ENCODE assay signal across 2 cellular contexts in the genomic region with DNA sequence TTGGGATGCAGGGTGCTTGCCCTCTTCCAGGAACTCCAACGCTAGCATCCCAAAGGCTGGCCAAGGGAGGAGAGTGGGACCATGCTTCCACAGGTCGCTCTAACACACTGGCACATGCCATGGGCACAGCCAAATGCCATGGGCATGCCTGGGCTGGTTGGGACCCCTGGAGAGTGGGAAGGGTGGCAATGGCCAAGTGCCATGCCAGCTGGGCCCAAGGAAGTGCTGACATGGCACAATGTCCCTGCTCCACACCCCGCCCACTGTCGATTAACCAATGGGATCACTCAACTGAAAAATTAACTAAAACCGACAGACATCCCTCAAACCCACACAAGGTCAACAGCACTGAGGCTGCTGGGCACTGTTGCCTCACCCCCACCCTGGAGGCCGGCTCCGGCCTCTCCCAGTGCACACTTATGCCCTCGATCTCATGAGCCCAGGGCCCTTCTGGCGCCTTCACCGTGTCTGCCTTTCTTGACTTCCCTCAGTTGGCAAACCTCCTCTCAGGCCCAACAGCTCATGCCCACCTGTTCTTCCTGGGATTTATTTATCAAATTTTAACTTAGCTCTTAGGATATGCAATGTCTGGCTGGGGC.
TF ChIP-seq lines count a peak whose summit lies in the region.

No MANE protein-coding gene starts in this region.

TF ChIP-seq in HepG2, 621 proteins besides CTCF, POLR2A, EP300 and RAD21:
- TF ChIP-seq SP140L (CRISPR knock-in tag; IDR thresholded peaks at IDR 0.05; ENCODE audit: borderline replicate concordance), result no peak
- no peak for TF ChIP-seq SMAD3 (CRISPR knock-in tag; IDR thresholded peaks at IDR 0.05)
- TF ChIP-seq KLF9 (CRISPR knock-in tag; IDR thresholded peaks at IDR 0.05; ENCODE audit: low read depth), result no peak
- no peak for TF ChIP-seq ZSCAN30 (CRISPR knock-in tag; IDR thresholded peaks at IDR 0.05)
- TF ChIP-seq MAFK (conservative IDR thresholded peaks at IDR 0.05 in 1 of 2, IDR thresholded peaks at IDR 0.05 in 1 of 2; ENCODE audit: low read length in 2 of 2), result peak; percentile 88 to 95
- TF ChIP-seq, protein P1, sequence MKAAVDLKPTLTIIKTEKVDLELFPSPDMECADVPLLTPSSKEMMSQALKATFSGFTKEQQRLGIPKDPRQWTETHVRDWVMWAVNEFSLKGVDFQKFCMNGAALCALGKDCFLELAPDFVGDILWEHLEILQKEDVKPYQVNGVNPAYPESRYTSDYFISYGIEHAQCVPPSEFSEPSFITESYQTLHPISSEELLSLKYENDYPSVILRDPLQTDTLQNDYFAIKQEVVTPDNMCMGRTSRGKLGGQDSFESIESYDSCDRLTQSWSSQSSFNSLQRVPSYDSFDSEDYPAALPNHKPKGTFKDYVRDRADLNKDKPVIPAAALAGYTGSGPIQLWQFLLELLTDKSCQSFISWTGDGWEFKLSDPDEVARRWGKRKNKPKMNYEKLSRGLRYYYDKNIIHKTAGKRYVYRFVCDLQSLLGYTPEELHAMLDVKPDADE (CRISPR knock-in tag; IDR thresholded peaks at IDR 0.05), result no peak
- TF ChIP-seq GFI1 (CRISPR knock-in tag; IDR thresholded peaks at IDR 0.05; ENCODE audit: borderline replicate concordance), result no peak
- TF ChIP-seq, protein P2, sequence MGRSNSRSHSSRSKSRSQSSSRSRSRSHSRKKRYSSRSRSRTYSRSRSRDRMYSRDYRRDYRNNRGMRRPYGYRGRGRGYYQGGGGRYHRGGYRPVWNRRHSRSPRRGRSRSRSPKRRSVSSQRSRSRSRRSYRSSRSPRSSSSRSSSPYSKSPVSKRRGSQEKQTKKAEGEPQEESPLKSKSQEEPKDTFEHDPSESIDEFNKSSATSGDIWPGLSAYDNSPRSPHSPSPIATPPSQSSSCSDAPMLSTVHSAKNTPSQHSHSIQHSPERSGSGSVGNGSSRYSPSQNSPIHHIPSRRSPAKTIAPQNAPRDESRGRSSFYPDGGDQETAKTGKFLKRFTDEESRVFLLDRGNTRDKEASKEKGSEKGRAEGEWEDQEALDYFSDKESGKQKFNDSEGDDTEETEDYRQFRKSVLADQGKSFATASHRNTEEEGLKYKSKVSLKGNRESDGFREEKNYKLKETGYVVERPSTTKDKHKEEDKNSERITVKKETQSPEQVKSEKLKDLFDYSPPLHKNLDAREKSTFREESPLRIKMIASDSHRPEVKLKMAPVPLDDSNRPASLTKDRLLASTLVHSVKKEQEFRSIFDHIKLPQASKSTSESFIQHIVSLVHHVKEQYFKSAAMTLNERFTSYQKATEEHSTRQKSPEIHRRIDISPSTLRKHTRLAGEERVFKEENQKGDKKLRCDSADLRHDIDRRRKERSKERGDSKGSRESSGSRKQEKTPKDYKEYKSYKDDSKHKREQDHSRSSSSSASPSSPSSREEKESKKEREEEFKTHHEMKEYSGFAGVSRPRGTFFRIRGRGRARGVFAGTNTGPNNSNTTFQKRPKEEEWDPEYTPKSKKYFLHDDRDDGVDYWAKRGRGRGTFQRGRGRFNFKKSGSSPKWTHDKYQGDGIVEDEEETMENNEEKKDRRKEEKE (IDR thresholded peaks at IDR 0.05), result no peak
- no peak for TF ChIP-seq KLF15 (CRISPR knock-in tag; IDR thresholded peaks at IDR 0.05; ENCODE audit: borderline replicate concordance)
- TF ChIP-seq EED (CRISPR knock-in tag; IDR thresholded peaks at IDR 0.05), result no peak
- peak; percentile 93 for TF ChIP-seq MAFF (IDR thresholded peaks at IDR 0.05; ENCODE audit: low read depth, low read length)
- TF ChIP-seq, protein P3, sequence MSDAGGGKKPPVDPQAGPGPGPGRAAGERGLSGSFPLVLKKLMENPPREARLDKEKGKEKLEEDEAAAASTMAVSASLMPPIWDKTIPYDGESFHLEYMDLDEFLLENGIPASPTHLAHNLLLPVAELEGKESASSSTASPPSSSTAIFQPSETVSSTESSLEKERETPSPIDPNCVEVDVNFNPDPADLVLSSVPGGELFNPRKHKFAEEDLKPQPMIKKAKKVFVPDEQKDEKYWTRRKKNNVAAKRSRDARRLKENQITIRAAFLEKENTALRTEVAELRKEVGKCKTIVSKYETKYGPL (CRISPR knock-in tag; IDR thresholded peaks at IDR 0.05), result no peak
- TF ChIP-seq ZFP82 (CRISPR knock-in tag; IDR thresholded peaks at IDR 0.05; ENCODE audit: borderline replicate concordance), result no peak

TF ChIP-seq in IMR-90, 13 proteins besides CTCF, POLR2A, EP300 and RAD21:
- TF ChIP-seq, protein P4, sequence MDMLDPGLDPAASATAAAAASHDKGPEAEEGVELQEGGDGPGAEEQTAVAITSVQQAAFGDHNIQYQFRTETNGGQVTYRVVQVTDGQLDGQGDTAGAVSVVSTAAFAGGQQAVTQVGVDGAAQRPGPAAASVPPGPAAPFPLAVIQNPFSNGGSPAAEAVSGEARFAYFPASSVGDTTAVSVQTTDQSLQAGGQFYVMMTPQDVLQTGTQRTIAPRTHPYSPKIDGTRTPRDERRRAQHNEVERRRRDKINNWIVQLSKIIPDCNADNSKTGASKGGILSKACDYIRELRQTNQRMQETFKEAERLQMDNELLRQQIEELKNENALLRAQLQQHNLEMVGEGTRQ (IDR thresholded peaks at IDR 0.05; ENCODE audit: low read depth, low read length), result no peak
- TF ChIP-seq MAFK (IDR thresholded peaks at IDR 0.05; ENCODE audit: low read depth, low read length), result peak; percentile 85
